ENCODE assay signal across 21 cellular contexts in genomic region chr2:217831306-217831705, GRCh38.
A peak's percentile ranks its signal among the peaks of the same experiment; 100 is the strongest.
DNase-seq lines count a peak whose midpoint lies in the region; ATAC-seq and TF ChIP-seq lines count a peak whose summit lies in the region.
"Had no signal": no experiment of that assay in that cellular context is flagged by ENCODE, and none has a peak within 500 bp of the region (broad histone marks: within the 10 kb centered on the region; RNA-seq: fewer than 3 reads in every experiment).

No MANE protein-coding gene starts in this region.

- H2BK12ac ChIP-seq in neuronal stem cell (ENCODE audit: low read length) = peak overlapping the region; percentile 64

- H3K27ac ChIP-seq in esophagus muscularis mucosa (replicated peaks in 1 of 4) = peak overlapping the region; percentile 83 to 90 (median 88)
- H3K27ac ChIP-seq in neuronal stem cell (replicated peaks; ENCODE audit: low read length) = no peak overlapping the region
- peak overlapping the region; percentile 53 for H3K27ac ChIP-seq in stomach smooth muscle (ENCODE audit: low read length)

- peak overlapping the region; percentile 9 for H3K27ac Mint-ChIP-seq in dendritic cell treated with granulocyte-macrophage colony-stimulating factor and Interleukin-4, amounts not matched to agents 40 ng/mL and 50 ng/mL, for 4 days
- H3K27ac Mint-ChIP-seq: CD4-positive, alpha-beta memory T cell had no signal

- no peaks in the 10 kb centered on the region for H3K9me3 Mint-ChIP-seq in dendritic cell treated with granulocyte-macrophage colony-stimulating factor and Interleukin-4, amounts not matched to agents 40 ng/mL and 50 ng/mL, for 4 days
- H3K9me3 Mint-ChIP-seq: CD4-positive, alpha-beta memory T cell had no signal

- no peak overlapping the region for H3K4ac ChIP-seq in neuronal stem cell (ENCODE audit: low read length)

- no peak overlapping the region for H3K14ac ChIP-seq in neuronal stem cell (ENCODE audit: low read length)

- no peak overlapping the region for H3K23ac ChIP-seq in neuronal stem cell (ENCODE audit: low read depth, low read length, poor library complexity)

- H3K27me3 ChIP-seq in esophagus muscularis mucosa = no peaks in the 10 kb centered on the region
- peaks cover 0 to 4% (median 0%) of the 10 kb centered on the region in 3 experiments for H3K27me3 ChIP-seq in neuronal stem cell (ENCODE audit: control insufficient read depth in 3 of 3, insufficient read depth in 3 of 3, low read depth in 1 of 3, low read length in 3 of 3)
- no peaks in the 10 kb centered on the region for H3K27me3 ChIP-seq in stomach smooth muscle (ENCODE audit: control insufficient read depth in 1 of 2, insufficient read depth in 2 of 2, low read length in 2 of 2)
- H3K27me3 ChIP-seq: MG63 had no signal

- H3K4me1 ChIP-seq in esophagus muscularis mucosa = peaks cover 86 to 100% (median 100%) of the 10 kb centered on the region in 4 donors
- H3K4me1 ChIP-seq in neuronal stem cell (ENCODE audit: control insufficient read depth in 2 of 2, insufficient read depth in 1 of 2, low read depth in 1 of 2, low read length in 2 of 2) = peaks cover 5 to 7% of the 10 kb centered on the region in 2 donors
- peaks cover 69% of the 10 kb centered on the region for H3K4me1 ChIP-seq in stomach smooth muscle (ENCODE audit: control insufficient read depth, insufficient read depth, low read length)
- H3K4me1 ChIP-seq: Caco-2 had no signal

- H3K4me1 Mint-ChIP-seq in dendritic cell treated with granulocyte-macrophage colony-stimulating factor and Interleukin-4, amounts not matched to agents 40 ng/mL and 50 ng/mL, for 4 days (ENCODE audit: low read depth) = peaks cover 55% of the 10 kb centered on the region
- H3K4me1 Mint-ChIP-seq: CD4-positive, alpha-beta memory T cell had no signal

- H3K18ac ChIP-seq in neuronal stem cell (ENCODE audit: low read length) = peak overlapping the region; percentile 40

- H3K36me3 ChIP-seq in esophagus muscularis mucosa = peaks cover 57 to 98% (median 88%) of the 10 kb centered on the region in 4 donors
- no peaks in the 10 kb centered on the region for H3K36me3 ChIP-seq in neuronal stem cell (replicated peaks in 1 of 2; ENCODE audit: control insufficient read depth in 2 of 2, insufficient read depth in 2 of 2, low read length in 2 of 2)
- H3K36me3 ChIP-seq in stomach smooth muscle (ENCODE audit: control insufficient read depth in 2 of 2, insufficient read depth in 2 of 2, low read length in 2 of 2) = peaks cover 68 to 74% of the 10 kb centered on the region in 2 donors

- H3K4me2 ChIP-seq in neuronal stem cell (ENCODE audit: insufficient read depth, low read length, poor library complexity, severe bottlenecking) = no peak overlapping the region

- H3K79me1 ChIP-seq in neuronal stem cell (ENCODE audit: low read depth, low read length) = no peaks in the 10 kb centered on the region

- H2BK15ac ChIP-seq in neuronal stem cell (ENCODE audit: low read length) = no peak overlapping the region

- intact Hi-C loops in dendritic cell treated with granulocyte-macrophage colony-stimulating factor and Interleukin-4, amounts not matched to agents 40 ng/mL and 50 ng/mL, for 4 days (cut with micrococcal nuclease) = no loop called here
- intact Hi-C loops in esophagus muscularis mucosa (cut with DNase I) = no loop called here

- H3K27me3 Mint-ChIP-seq in dendritic cell treated with granulocyte-macrophage colony-stimulating factor and Interleukin-4, amounts not matched to agents 40 ng/mL and 50 ng/mL, for 4 days = peaks cover 5% of the 10 kb centered on the region

- TF ChIP-seq CTCF in esophagus muscularis mucosa (IDR thresholded peaks at IDR 0.05) = no peak

- no peak overlapping the region for H4K8ac ChIP-seq in neuronal stem cell (ENCODE audit: low read depth, low read length)

- DNase-seq in esophagus muscularis mucosa (ENCODE audit: extremely low spot score) (no peak), neuronal stem cell (ENCODE audit: low spot score) (no peak), NCI-H2107 treated with DMSO at 0.1 percent for 48 hours (lab: John Stamatoyannopoulos, UW; ENCODE audit: unreplicated experiment) (no peak), HPDE6-E6E7 (ENCODE audit: extremely low spot score) (no peak)
- DNase-seq: Caco-2; CD4-positive, alpha-beta memory T cell; DMS 273 treated with DMSO at 0.1 percent for 48 hours; DMS79 treated with DMSO at 0.1 percent for 48 hours; MG63; NCI-H1417; NCI-H1694 treated with DMSO at 0.1 percent for 48 hours; NCI-H2081 treated with DMSO at 0.1 percent for 48 hours; NCI-H446; NCI-H526; OCI-M1; SHP77 had no signal

- TF ChIP-seq EP300 in esophagus muscularis mucosa (IDR thresholded peaks at IDR 0.05) = no peak

- H3K9me3 ChIP-seq in esophagus muscularis mucosa = no peaks in the 10 kb centered on the region
- no peaks in the 10 kb centered on the region for H3K9me3 ChIP-seq in neuronal stem cell (replicated peaks in 1 of 2; ENCODE audit: control insufficient read depth in 2 of 2, insufficient read depth in 1 of 2, low read depth in 1 of 2, low read length in 2 of 2)
- no peaks in the 10 kb centered on the region for H3K9me3 ChIP-seq in stomach smooth muscle (ENCODE audit: control insufficient read depth in 2 of 2, low read length in 2 of 2)
- H3K9me3 ChIP-seq: Caco-2, MG63 had no signal

- no peak overlapping the region for H4K91ac ChIP-seq in neuronal stem cell (ENCODE audit: low read depth, low read length, poor library complexity)

- H3K4me3 ChIP-seq in esophagus muscularis mucosa (no peak overlapping the region), neuronal stem cell (ENCODE audit: low read length in 2 of 2) (no peak overlapping the region), stomach smooth muscle (ENCODE audit: low read length in 2 of 2) (no peak overlapping the region)
- H3K4me3 ChIP-seq: K562, MG63 had no signal

- TF ChIP-seq POLR2A in esophagus muscularis mucosa (IDR thresholded peaks at IDR 0.05; ENCODE audit: low read depth) = no peak

- no peak overlapping the region for H3K4me3 Mint-ChIP-seq in dendritic cell treated with granulocyte-macrophage colony-stimulating factor and Interleukin-4, amounts not matched to agents 40 ng/mL and 50 ng/mL, for 4 days
- H3K4me3 Mint-ChIP-seq: CD4-positive, alpha-beta memory T cell had no signal

- H3K9ac ChIP-seq in neuronal stem cell (ENCODE audit: low read depth, low read length, poor library complexity) (no peak overlapping the region), stomach smooth muscle (ENCODE audit: low read length in 2 of 2) (no peak overlapping the region)

- no peak overlapping the region for H2AK5ac ChIP-seq in neuronal stem cell (ENCODE audit: low read depth, low read length)

- peak overlapping the region; percentile 32 for H2BK5ac ChIP-seq in neuronal stem cell (ENCODE audit: low read length)

- H3K36me3 Mint-ChIP-seq in dendritic cell treated with granulocyte-macrophage colony-stimulating factor and Interleukin-4, amounts not matched to agents 40 ng/mL and 50 ng/mL, for 4 days (ENCODE audit: low read depth) = peaks cover 73% of the 10 kb centered on the region
- H3K36me3 Mint-ChIP-seq: CD4-positive, alpha-beta memory T cell had no signal

- H2AFZ ChIP-seq in neuronal stem cell (ENCODE audit: low read length) = no peak overlapping the region

- no peak overlapping the region for H2BK120ac ChIP-seq in neuronal stem cell (ENCODE audit: low read depth, low read length)

- 65% methylated on average over 7 of the region's 10 CpGs for WGBS in esophagus muscularis mucosa
- no CpG with 5 or more reads among the region's 10 CpGs for WGBS in neuronal stem cell (ENCODE audit: extremely low coverage in 2 of 2, insufficient read length in 2 of 2, insufficient replicate concordance in 1 of 2), 2 donors

- no peak for ATAC-seq in esophagus mucosa
- ATAC-seq: HepG2, K562 had no signal
